In genomic region chr17:36592316-36592710, GRCh38 we compare ENCODE assay signal across 8 cellular contexts. TPM values are rescaled to one million over a fixed set of nuclear protein-coding genes. Genes with fewer than 3 reads are reported as not detected.
DNase-seq lines count a peak whose midpoint lies in the region; ATAC-seq and TF ChIP-seq lines count a peak whose summit lies in the region.

No MANE protein-coding gene starts in this region.

- CTCF ChIA-PET in GM10248 (lab: Yijun Ruan, JAX), result interaction anchor here (5.3 kb wide), 1 partner anchor 10 kb away, joined by 43 read pairs; the partner anchor contains the start of gene MRM1

- POLR2A ChIA-PET in activated naive CD8-positive, alpha-beta T cell treated with anti-CD3 and anti-CD28 coated beads, Interleukin-2, amount 10 ng/mL, durations not matched to agents 7 days and 5 days (lab: Charles Lee), result interaction anchor here (0.6 to 4.7 kb wide), 3 partner anchors 10 to 801 kb away, joined by 3 to 36 read pairs (median 3); partner anchors contain the start of gene MRM1
- POLR2A ChIA-PET in GM10248 (lab: Yijun Ruan, JAX), result interaction anchor here (0.6 to 0.8 kb wide), 2 partner anchors 9 to 38 kb away, joined by 3 to 4 read pairs; partner anchors contain the start of gene MRM1

- H3K27ac Mint-ChIP-seq in activated naive CD8-positive, alpha-beta T cell treated with anti-CD3 and anti-CD28 coated beads, Interleukin-2, amount 10 ng/mL, durations not matched to agents 7 days and 5 days, result no peak overlapping the region

- no peaks in the 10 kb centered on the region for H3K9me3 Mint-ChIP-seq in activated naive CD8-positive, alpha-beta T cell treated with anti-CD3 and anti-CD28 coated beads, Interleukin-2, amount 10 ng/mL, durations not matched to agents 7 days and 5 days

- DNase-seq in ELR (ENCODE audit: low read depth) (peak; percentile 54), KBM-7 (peak; percentile 21), skeletal muscle cell (ENCODE audit: low read depth) (no peak), NCI-H2107 (lab: John Stamatoyannopoulos, UW) (no peak), RPMI8226 (no peak), GM10248 (ENCODE audit: extremely low spot score) (no peak)
- no peak for DNase-seq in activated naive CD8-positive, alpha-beta T cell treated with anti-CD3 and anti-CD28 coated beads, Interleukin-2, amount 10 ng/mL, durations not matched to agents 7 days and 5 days

- peaks cover 29% of the 10 kb centered on the region for H3K4me1 Mint-ChIP-seq in activated naive CD8-positive, alpha-beta T cell treated with anti-CD3 and anti-CD28 coated beads, Interleukin-2, amount 10 ng/mL, durations not matched to agents 7 days and 5 days

- H3K36me3 Mint-ChIP-seq in activated naive CD8-positive, alpha-beta T cell treated with anti-CD3 and anti-CD28 coated beads, Interleukin-2, amount 10 ng/mL, durations not matched to agents 7 days and 5 days, result peaks cover 12% of the 10 kb centered on the region

- H3K36me3 ChIP-seq in iPS-15b (ENCODE audit: control insufficient read depth, insufficient read depth, low read length), result peaks cover 11% of the 10 kb centered on the region

- H3K4me1 ChIP-seq in iPS-15b (ENCODE audit: control insufficient read depth, insufficient read depth, low read length), result peaks cover 15% of the 10 kb centered on the region

- H3K27me3 Mint-ChIP-seq in activated naive CD8-positive, alpha-beta T cell treated with anti-CD3 and anti-CD28 coated beads, Interleukin-2, amount 10 ng/mL, durations not matched to agents 7 days and 5 days, result no peaks in the 10 kb centered on the region

- no peaks in the 10 kb centered on the region for H3K9me3 ChIP-seq in iPS-15b (ENCODE audit: control insufficient read depth, insufficient read depth, low read length)

- in situ Hi-C loops in KBM-7 (cut with MboI; ENCODE audit: low pct_unique_long_range_greater_than_20kb, low sequenced_read_pairs), result no loop called here

- H3K27me3 ChIP-seq in iPS-15b (ENCODE audit: control insufficient read depth, insufficient read depth, low read length), result no peaks in the 10 kb centered on the region

- no peak for TF ChIP-seq CTCF in GM10248 (IDR thresholded peaks at IDR 0.05; ENCODE audit: control extremely low read depth, extremely low read depth, low read depth, missing control alignments)

- H3K9ac ChIP-seq in iPS-15b (ENCODE audit: low read depth, low read length), result peak overlapping the region; percentile 73

- ATAC-seq in activated naive CD8-positive, alpha-beta T cell treated with anti-CD3 and anti-CD28 coated beads, Interleukin-2, amount 10 ng/mL, durations not matched to agents 7 days and 5 days (ENCODE audit: low read depth), result no peak

- peak overlapping the region; percentile 45 for H3K4me3 ChIP-seq in iPS-15b (ENCODE audit: low read depth, low read length)
- H3K4me3 ChIP-seq in skeletal muscle cell (ENCODE audit: low read depth, low read length), result peak overlapping the region; percentile 71

- H3K4me3 Mint-ChIP-seq in activated naive CD8-positive, alpha-beta T cell treated with anti-CD3 and anti-CD28 coated beads, Interleukin-2, amount 10 ng/mL, durations not matched to agents 7 days and 5 days, result peak overlapping the region; percentile 64

RNA-seq across cellular contexts. Expression of gene DHRS11, which starts 0.6 kb away (rescaled TPM):
- total RNA-seq in activated naive CD8-positive, alpha-beta T cell treated with anti-CD3 and anti-CD28 coated beads, Interleukin-2, amount 10 ng/mL, durations not matched to agents 7 days and 5 days, result 1 to 10 TPM; 4.7 to 4.8 TPM

RNA-seq across cellular contexts. Expression of gene MRM1, which starts 9.1 kb away (rescaled TPM):
- 1 to 10 TPM; 9.0 to 9.4 TPM for total RNA-seq in activated naive CD8-positive, alpha-beta T cell treated with anti-CD3 and anti-CD28 coated beads, Interleukin-2, amount 10 ng/mL, durations not matched to agents 7 days and 5 days

RNA-seq across cellular contexts. Expression of gene GGNBP2, which starts 47.6 kb away (rescaled TPM):
- total RNA-seq in activated naive CD8-positive, alpha-beta T cell treated with anti-CD3 and anti-CD28 coated beads, Interleukin-2, amount 10 ng/mL, durations not matched to agents 7 days and 5 days, result 100 to 1,000 TPM; 134 to 136 TPM

RNA-seq across cellular contexts. Expression of gene PIGW, which starts 57.5 kb away (rescaled TPM):
- 10 to 100 TPM in 1 of 2 experiments, 1 to 10 TPM in 1; 8.6 to 11.1 TPM for total RNA-seq in activated naive CD8-positive, alpha-beta T cell treated with anti-CD3 and anti-CD28 coated beads, Interleukin-2, amount 10 ng/mL, durations not matched to agents 7 days and 5 days

RNA-seq across cellular contexts. Expression of gene MYO19, which starts 57.6 kb away (rescaled TPM):
- 100 to 1,000 TPM; 113 to 117 TPM for total RNA-seq in activated naive CD8-positive, alpha-beta T cell treated with anti-CD3 and anti-CD28 coated beads, Interleukin-2, amount 10 ng/mL, durations not matched to agents 7 days and 5 days

Comparison
In these comparisons a context has a peak if more than half of its experiments do, and no peak if none do; other contexts are left out.
1. DNase-seq: peak in ELR (single experiment) and KBM-7 (single experiment); none in activated naive CD8-positive, alpha-beta T cell treated with anti-CD3 and anti-CD28 coated beads, Interleukin-2, amount 10 ng/mL, durations not matched to agents 7 days and 5 days (single experiment), skeletal muscle cell (single experiment), NCI-H2107 (single experiment), RPMI8226 (single experiment) and GM10248 (single experiment).